Comparison of ENCODE assay signal across 1 cellular context in the genomic region with DNA sequence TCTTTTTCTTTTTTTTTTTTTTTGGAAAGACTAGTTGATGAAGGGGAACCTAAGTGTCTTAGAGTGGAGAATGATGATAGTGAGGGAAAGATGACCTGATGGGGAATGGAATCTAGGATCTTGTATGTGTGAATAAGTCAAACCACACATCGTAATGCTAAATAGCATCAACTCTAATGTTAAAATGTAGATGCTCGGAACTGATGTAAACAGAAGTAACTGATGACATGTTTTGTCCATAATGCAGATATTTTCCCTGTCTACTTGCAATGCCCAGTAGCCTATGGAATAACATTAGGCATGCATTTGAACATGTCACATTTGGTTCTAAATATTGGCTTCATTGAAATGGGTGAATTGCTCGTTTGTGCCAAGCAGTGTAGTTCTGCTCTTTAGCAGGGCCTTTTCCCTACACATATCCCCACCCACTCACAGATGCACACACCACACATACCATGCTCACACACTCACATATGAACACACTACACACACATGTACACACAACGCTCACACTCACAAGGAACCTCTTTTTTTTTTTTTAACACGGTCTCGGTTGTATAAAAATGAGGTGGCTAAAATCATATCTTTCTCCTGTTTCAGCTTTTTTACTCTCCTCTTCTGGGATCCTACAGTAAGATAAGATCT.
TF ChIP-seq lines count a peak whose summit lies in the region.

No MANE protein-coding gene starts in this region.

TF ChIP-seq in GM12891, 5 proteins besides CTCF, POLR2A, EP300 and RAD21:
- TF ChIP-seq POLR2AphosphoS5 (IDR thresholded peaks at IDR 0.05; ENCODE audit: low read depth, low read length) = peak; percentile 44; the same call in 1 of the 2 replicates
